ENCODE assay signal across 8 cellular contexts in genomic region chr7:144854839-144855424, GRCh38. TPM values are rescaled to one million over a fixed set of nuclear protein-coding genes. Genes with fewer than 3 reads are reported as not detected.
DNase-seq lines count a peak whose midpoint lies in the region; ATAC-seq lines count a peak whose summit lies in the region.

No MANE protein-coding gene starts in this region.

- no peaks in the 10 kb centered on the region for H3K9me3 ChIP-seq in adipocyte (ENCODE audit: control insufficient read depth, low read length)

- DNase-seq in DMS53 (lab: John Stamatoyannopoulos, UW) (peak; percentile 76), LoVo (ENCODE audit: low spot score) (peak; percentile 60), adipocyte (ENCODE audit: low read depth) (peak; percentile 47), lung microvascular endothelial cell (ENCODE audit: low read depth in 2 of 2) (peak; percentile 45 to 49), HK-2 (ENCODE audit: unreplicated experiment) (no peak), amniotic stem cell (lab: John Stamatoyannopoulos, UW) (no peak)

- no peaks in the 10 kb centered on the region for H3K4me1 ChIP-seq in adipocyte (ENCODE audit: control insufficient read depth, insufficient read depth, low read length)

- H3K9ac ChIP-seq in adipocyte (ENCODE audit: low read length), result no peak overlapping the region

- no peaks in the 10 kb centered on the region for H3K36me3 ChIP-seq in adipocyte (ENCODE audit: control insufficient read depth, insufficient read depth, low read length, severe bottlenecking)

- no peak for ATAC-seq in GM19023 (IDR thresholded peaks at IDR 0.05; ENCODE audit: unreplicated experiment)
- no peak for ATAC-seq in GM18907 (IDR thresholded peaks at IDR 0.05; ENCODE audit: unreplicated experiment)

- no peak overlapping the region for H3K4me3 ChIP-seq in adipocyte (ENCODE audit: low read length)

- no peaks in the 10 kb centered on the region for H3K27me3 ChIP-seq in adipocyte (replicated peaks; ENCODE audit: control insufficient read depth, insufficient read depth, low read length)

RNA-seq across cellular contexts. Expression of gene TPK1, which starts 19.1 kb away (rescaled TPM):
- 12.6 and 13.7 TPM in 2 replicates for total RNA-seq in lung microvascular endothelial cell

Comparison
In these comparisons a context has a peak if more than half of its experiments do, and no peak if none do; other contexts are left out.
1. DNase-seq: peak in DMS53 (single experiment), LoVo (single experiment), adipocyte (single experiment) and lung microvascular endothelial cell (2 of 2); none in HK-2 (single experiment) and amniotic stem cell (single experiment).